ENCODE assay signal across 8 cellular contexts in the genomic region with DNA sequence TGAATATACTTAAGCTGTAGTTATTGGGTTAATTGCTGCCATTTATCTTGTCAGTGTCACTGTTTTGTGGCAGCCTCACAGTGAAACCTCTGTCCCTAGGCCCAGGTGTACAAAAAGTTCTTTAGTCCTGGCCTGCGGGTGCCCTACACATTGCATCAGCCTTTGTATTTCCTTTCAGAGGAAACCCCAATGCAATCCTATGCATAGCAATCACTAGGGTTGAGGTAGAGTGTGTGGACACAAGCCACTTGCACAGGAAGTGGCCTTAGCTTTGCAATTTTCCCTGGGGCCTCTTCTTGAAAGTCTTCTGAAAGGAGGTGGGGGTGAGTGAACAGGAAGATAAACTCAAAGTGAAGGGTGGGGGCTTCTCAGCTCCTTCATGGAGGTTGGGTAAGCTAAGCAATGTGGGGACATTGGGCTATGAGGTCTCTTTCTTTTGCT. TPM values are rescaled to one million over a fixed set of nuclear protein-coding genes. Genes with fewer than 3 reads are reported as not detected.
DNase-seq lines count a peak whose midpoint lies in the region; ATAC-seq, FAIRE-seq and TF ChIP-seq lines count a peak whose summit lies in the region.

No MANE protein-coding gene starts in this region.

- no peaks in the 10 kb centered on the region for H3K9me3 Mint-ChIP-seq in activated CD4-positive, alpha-beta memory T cell treated with anti-CD3 and anti-CD28 coated beads for 36 hours

- intact Hi-C loops in HepG2 (cut with micrococcal nuclease; ENCODE audit: unreplicated experiment): no loop called here
- intact Hi-C loops in activated CD4-positive, alpha-beta memory T cell treated with anti-CD3 and anti-CD28 coated beads for 36 hours (cut with micrococcal nuclease): loop anchor here (10.0 kb wide), 1 partner anchor 713 kb away; no protein-coding TSS in a partner anchor
- intact Hi-C loops in thyroid gland (cut with DNase I): no loop called here
- intact Hi-C loops in PC-3 (cut with micrococcal nuclease): no loop called here

- TF ChIP-seq EP300 in HepG2 (IDR thresholded peaks at IDR 0.05; ENCODE audit: low read depth in 2 of 2, low read length in 2 of 2) (no peak), HepG2 (CRISPR knock-in tag; IDR thresholded peaks at IDR 0.05; ENCODE audit: borderline replicate concordance) (no peak)

- no peak overlapping the region for H2AFZ ChIP-seq in HepG2 (ENCODE audit: low read length)
- H2AFZ ChIP-seq in PC-3 (ENCODE audit: low read length): no peak overlapping the region

- H3K27me3 Mint-ChIP-seq in activated CD4-positive, alpha-beta memory T cell treated with anti-CD3 and anti-CD28 coated beads for 36 hours: no peaks in the 10 kb centered on the region

- POLR2A ChIA-PET in HepG2 (lab: Yijun Ruan, JAX): no interaction called here
- POLR2A ChIA-PET in activated CD4-positive, alpha-beta memory T cell treated with anti-CD3 and anti-CD28 coated beads for 36 hours (lab: Charles Lee): interaction anchor here (0.7 kb wide), 1 partner anchor 518 kb away, joined by 3 read pairs; no protein-coding TSS in a partner anchor
- POLR2A ChIA-PET in PC-3 (lab: Charles Lee; ENCODE audit: unreplicated experiment): no interaction called here

- H3K4me1 Mint-ChIP-seq in activated CD4-positive, alpha-beta memory T cell treated with anti-CD3 and anti-CD28 coated beads for 36 hours (ENCODE audit: low read depth): peaks cover 43% of the 10 kb centered on the region

- H3K36me3 Mint-ChIP-seq in activated CD4-positive, alpha-beta memory T cell treated with anti-CD3 and anti-CD28 coated beads for 36 hours: no peaks in the 10 kb centered on the region

- no peak overlapping the region for H3K9ac ChIP-seq in liver (ENCODE audit: low read depth in 1 of 2, low read length in 2 of 2)
- H3K9ac ChIP-seq in HepG2 (ENCODE audit: insufficient read depth, low read depth, low read length): no peak overlapping the region
- no peak overlapping the region for H3K9ac ChIP-seq in PC-3 (ENCODE audit: low read length)

- H3K9me2 ChIP-seq in PC-3 (replicated peaks; ENCODE audit: low read length): no peaks in the 10 kb centered on the region

- FAIRE-seq in HepG2 (lab: Jason Lieb, UNC): no peak

- CTCF ChIA-PET in HepG2 (lab: Yijun Ruan, JAX; ENCODE audit: low intra/inter-chr PET ratio, low total read pairs): no interaction called here
- CTCF ChIA-PET in activated CD4-positive, alpha-beta memory T cell treated with anti-CD3 and anti-CD28 coated beads for 36 hours (lab: Charles Lee): interaction anchor here (0.6 kb wide), 1 partner anchor 719 kb away, joined by 3 read pairs; no protein-coding TSS in a partner anchor
- CTCF ChIA-PET in PC-3 (lab: Charles Lee): no interaction called here

- ATAC-seq in HepG2 (no peak), HG03175 (IDR thresholded peaks at IDR 0.05; ENCODE audit: unreplicated experiment) (peak; percentile 60), GM19023 (IDR thresholded peaks at IDR 0.05; ENCODE audit: unreplicated experiment) (no peak), PC-3 (no peak)

- no peaks in the 10 kb centered on the region for H3F3A ChIP-seq in PC-3 (ENCODE audit: low read length, unreplicated experiment)

- no peak overlapping the region for H3K4me3 ChIP-seq in liver (ENCODE audit: low read depth in 1 of 3, low read length in 3 of 3)
- H3K4me3 ChIP-seq in HepG2 (replicated peaks in 1 of 3; ENCODE audit: insufficient read depth in 1 of 3, low read depth in 2 of 3, low read length in 3 of 3): no peak overlapping the region
- no peak overlapping the region for H3K4me3 ChIP-seq in thyroid gland (replicated peaks in 1 of 3)
- H3K4me3 ChIP-seq in PC-3 (ENCODE audit: low read length): no peak overlapping the region

- TF ChIP-seq RAD21 in liver (IDR thresholded peaks at IDR 0.05) (no peak), HepG2 (CRISPR knock-in tag; IDR thresholded peaks at IDR 0.05) (no peak)

- in situ Hi-C loops in HepG2 (cut with HindIII; ENCODE audit: extremely low pct_ligation_motif_present, low pct_unique_long_range_greater_than_20kb): no loop called here

- H3K79me2 ChIP-seq in HepG2 (ENCODE audit: insufficient read depth, low read length) (no peaks in the 10 kb centered on the region), PC-3 (ENCODE audit: low read length) (no peaks in the 10 kb centered on the region)

- peaks cover 0 to 3% (median 0%) of the 10 kb centered on the region in 4 donors for H3K4me1 ChIP-seq in liver (ENCODE audit: control insufficient read depth in 4 of 4, insufficient read depth in 4 of 4, low read length in 3 of 4)
- no peaks in the 10 kb centered on the region for H3K4me1 ChIP-seq in HepG2 (ENCODE audit: insufficient read depth, low read length)
- H3K4me1 ChIP-seq in thyroid gland: no peaks in the 10 kb centered on the region
- H3K4me1 ChIP-seq in PC-3 (ENCODE audit: insufficient read depth, low read length): no peaks in the 10 kb centered on the region

- 76% methylated on average over 1 of the region's 1 CpG for WGBS in liver
- 0% methylated on average over 1 of the region's 1 CpG for WGBS in HepG2 (ENCODE audit: low lambda C conversion rate)
- WGBS in thyroid gland, 2 donors: 56 to 57% methylated on average over 1 of the region's 1 CpG

- H3K4me2 ChIP-seq in HepG2 (ENCODE audit: low read depth, low read length) (no peak overlapping the region), PC-3 (ENCODE audit: low read length) (no peak overlapping the region)

- H3K27ac Mint-ChIP-seq in activated CD4-positive, alpha-beta memory T cell treated with anti-CD3 and anti-CD28 coated beads for 36 hours: peak overlapping the region; percentile 71

- TF ChIP-seq CTCF in liver (IDR thresholded peaks at IDR 0.05; ENCODE audit: low read depth, low read length, missing input control): no peak
- no peak for TF ChIP-seq CTCF in HepG2 (CRISPR knock-in tag; IDR thresholded peaks at IDR 0.05)
- TF ChIP-seq CTCF in thyroid gland (IDR thresholded peaks at IDR 0.05): no peak
- TF ChIP-seq CTCF in PC-3 (conservative IDR thresholded peaks at IDR 0.05; ENCODE audit: low read depth, low read length): no peak

- H3K27me3 ChIP-seq in liver (ENCODE audit: control insufficient read depth in 4 of 4, insufficient read depth in 4 of 4, low read length in 3 of 4) (no peaks in the 10 kb centered on the region), HepG2 (ENCODE audit: control insufficient read depth in 1 of 2, insufficient read depth in 2 of 2, low read length in 2 of 2) (no peaks in the 10 kb centered on the region), thyroid gland (no peaks in the 10 kb centered on the region), PC-3 (ENCODE audit: low read length) (no peaks in the 10 kb centered on the region)

- DNase-seq in HepG2 (ENCODE audit: low spot score) (no peak), thyroid gland (no peak), PC-3 (no peak), erythroblast (lab: John Stamatoyannopoulos, UW) (no peak)
- peak; percentile 39 for DNase-seq in activated CD4-positive, alpha-beta memory T cell treated with anti-CD3 and anti-CD28 coated beads for 36 hours

- H3K36me3 ChIP-seq in liver (ENCODE audit: control insufficient read depth in 4 of 4, insufficient read depth in 3 of 4, low read depth in 1 of 4, low read length in 3 of 4): no peaks in the 10 kb centered on the region
- no peaks in the 10 kb centered on the region for H3K36me3 ChIP-seq in HepG2 (replicated peaks in 1 of 2; ENCODE audit: control insufficient read depth in 1 of 2, insufficient read depth in 2 of 2, low read length in 2 of 2)
- no peaks in the 10 kb centered on the region for H3K36me3 ChIP-seq in thyroid gland
- no peaks in the 10 kb centered on the region for H3K36me3 ChIP-seq in PC-3 (ENCODE audit: low read depth, low read length)

- H3K9me3 ChIP-seq in liver (ENCODE audit: control insufficient read depth in 4 of 4, low read length in 3 of 4) (no peaks in the 10 kb centered on the region), HepG2 (ENCODE audit: low read length) (no peaks in the 10 kb centered on the region), thyroid gland (no peaks in the 10 kb centered on the region), PC-3 (ENCODE audit: low read length) (no peaks in the 10 kb centered on the region)

- no peak overlapping the region for H3K4me3 Mint-ChIP-seq in activated CD4-positive, alpha-beta memory T cell treated with anti-CD3 and anti-CD28 coated beads for 36 hours

- TF ChIP-seq POLR2A in HepG2 (IDR thresholded peaks at IDR 0.05; ENCODE audit: insufficient read depth in 1 of 2, low read depth in 2 of 2, low read length in 2 of 2): no peak
- no peak for TF ChIP-seq POLR2A in thyroid gland (IDR thresholded peaks at IDR 0.05)
- no peak for TF ChIP-seq POLR2A in erythroblast (IDR thresholded peaks at IDR 0.05; ENCODE audit: low read length)

- H4K20me1 ChIP-seq in HepG2 (ENCODE audit: insufficient read depth, low read length) (no peaks in the 10 kb centered on the region), PC-3 (ENCODE audit: low read length) (no peaks in the 10 kb centered on the region)

- H3K27ac ChIP-seq in liver (ENCODE audit: low read depth in 1 of 2, low read length in 2 of 2) (peak overlapping the region in 1 of 2 donors; percentile 54), HepG2 (ENCODE audit: extremely low read length, insufficient read depth, low read length) (no peak overlapping the region), thyroid gland (no peak overlapping the region), PC-3 (ENCODE audit: low read length) (no peak overlapping the region)

- BruUV-seq in HepG2 (replicated peaks; lab: Mats Ljungman, UMichigan): no TSS peak
- no TSS peak for BruUV-seq in PC-3 (replicated peaks; lab: Mats Ljungman, UMichigan)

RNA-seq across cellular contexts. Expression of gene VSIG4, which starts 27.8 kb away (rescaled TPM):
- total RNA-seq in liver: 10 to 100 TPM; 35.5 to 38.9 TPM
- 10 to 100 TPM; 16.7 to 37.1 TPM for polyA plus RNA-seq in liver
- not detected in 2 replicates for total RNA-seq in HepG2 (2016; rRNA removed; fragmentation: Illumina TruSeq; extraction: Trizol)
- total RNA-seq in HepG2 (2016; cell fraction: cytosol; rRNA removed; fragmentation: Illumina TruSeq; extraction: Trizol; ENCODE audit: low read depth): not detected in 2 replicates
- not detected in 2 replicates for total RNA-seq in HepG2 (2016; cell fraction: insoluble cytoplasmic fraction; rRNA removed; fragmentation: Illumina TruSeq; extraction: Trizol)
- not detected in 2 replicates for total RNA-seq in HepG2 (2016; cell fraction: membrane; rRNA removed; fragmentation: Illumina TruSeq; extraction: Trizol)
- total RNA-seq in HepG2 (2016; cell fraction: nucleus; rRNA removed; fragmentation: Illumina TruSeq; extraction: Trizol): not detected in 2 replicates
- polyA plus RNA-seq in HepG2 (2011; rRNA removed): not detected in 2 replicates
- polyA plus RNA-seq in HepG2 (2011; cell fraction: cytosol; rRNA removed): not detected in 2 replicates
- polyA plus RNA-seq in HepG2 (2011; cell fraction: nucleus; rRNA removed): not detected in 2 replicates
- not detected in 2 replicates for polyA plus RNA-seq in HepG2 (2012)
- not detected in 2 replicates for polyA plus RNA-seq in HepG2 (2016; cell fraction: cytosol; fragmentation: Illumina TruSeq; extraction: Trizol; ENCODE audit: low read depth)
- not detected in 2 replicates for polyA plus RNA-seq in HepG2 (2016; cell fraction: insoluble cytoplasmic fraction; fragmentation: Illumina TruSeq; extraction: Trizol; ENCODE audit: low read depth)
- not detected in 2 replicates for polyA plus RNA-seq in HepG2 (2016; cell fraction: membrane; fragmentation: Illumina TruSeq; extraction: Trizol; ENCODE audit: low read depth)
- not detected in 2 replicates for polyA plus RNA-seq in HepG2 (2016; cell fraction: nucleus; fragmentation: Illumina TruSeq; extraction: Trizol; ENCODE audit: insufficient read depth, low read depth)
- polyA minus RNA-seq in HepG2 (2011; rRNA and poly(A)+ RNA removed; ENCODE audit: low replicate concordance): not detected in 2 replicates
- polyA minus RNA-seq in HepG2 (2011; cell fraction: cytosol; rRNA and poly(A)+ RNA removed): not detected in 2 replicates
- not detected in 2 replicates for polyA minus RNA-seq in HepG2 (2011; cell fraction: nucleus; rRNA and poly(A)+ RNA removed)
- not detected for total RNA-seq in activated CD4-positive, alpha-beta memory T cell treated with anti-CD3 and anti-CD28 coated beads for 36 hours
- total RNA-seq in thyroid gland: 10 to 100 TPM; 29.4 to 84.3 (median 34.0) TPM
- total RNA-seq in PC-3 (2014; rRNA removed): not detected in 2 replicates

Comparison
In these comparisons a context has a peak if more than half of its experiments do, and no peak if none do; other contexts are left out.
1. RNA of gene VSIG4, which starts 27.8 kb away (total RNA-seq): 35.5 to 38.9 TPM in liver and 29.4 to 84.3 TPM in thyroid gland; not detected in HepG2, not detected in activated CD4-positive, alpha-beta memory T cell treated with anti-CD3 and anti-CD28 coated beads for 36 hours and not detected in PC-3; every median in the first group is over 10 times any median in the second.